8 cellular contexts compared by ENCODE assay signal in genomic region chr20:41249781-41250281, GRCh38.
DNase-seq lines count a peak whose midpoint lies in the region; ATAC-seq and TF ChIP-seq lines count a peak whose summit lies in the region.

No MANE protein-coding gene starts in this region.

- POLR2A ChIA-PET in Panc1 (lab: Charles Lee) = no interaction called here

- H3K4me1 Mint-ChIP-seq in activated T-cell treated with anti-CD3 and anti-CD28 coated beads, Interleukin-2, amount 50 U/mL, for 72 hours (ENCODE audit: low read depth) = peaks cover 4% of the 10 kb centered on the region

- no peak overlapping the region for H2AK5ac ChIP-seq in neuronal stem cell (ENCODE audit: low read depth, low read length)

- no peak overlapping the region for H2BK120ac ChIP-seq in neuronal stem cell (ENCODE audit: low read depth, low read length)

- H3K18ac ChIP-seq in neuronal stem cell (ENCODE audit: low read length) = peak overlapping the region; percentile 50

- no peak overlapping the region for H3K4ac ChIP-seq in neuronal stem cell (ENCODE audit: low read length)

- H2BK12ac ChIP-seq in neuronal stem cell (ENCODE audit: low read length) = no peak overlapping the region

- TF ChIP-seq CTCF in Panc1 (IDR thresholded peaks at IDR 0.05) = peak; percentile 34
- TF ChIP-seq CTCF in fibroblast of mammary gland (conservative IDR thresholded peaks at IDR 0.05; ENCODE audit: control insufficient read depth, insufficient read depth, low read depth, low read length) = peak; percentile 36

- H3K9ac ChIP-seq in neuronal stem cell (ENCODE audit: low read depth, low read length, poor library complexity) = no peak overlapping the region

- no TSS peak for BruUV-seq in Panc1 (replicated peaks; lab: Mats Ljungman, UMichigan)

- ATAC-seq in GM21723 (IDR thresholded peaks at IDR 0.05; ENCODE audit: unreplicated experiment) = peak; percentile 54
- ATAC-seq in Panc1 = no peak; the same call in 1 of the 2 replicates
- no peak for ATAC-seq in activated T-cell treated with anti-CD3 and anti-CD28 coated beads, Interleukin-2, amount 50 U/mL, for 72 hours (replicated peaks in 1 of 2)

- no peak overlapping the region for H2BK15ac ChIP-seq in neuronal stem cell (ENCODE audit: low read length)

- no peak overlapping the region for H3K23ac ChIP-seq in neuronal stem cell (ENCODE audit: low read depth, low read length, poor library complexity)

- no peak overlapping the region for H3K27ac Mint-ChIP-seq in activated T-cell treated with anti-CD3 and anti-CD28 coated beads, Interleukin-2, amount 50 U/mL, for 72 hours

- H2BK5ac ChIP-seq in neuronal stem cell (ENCODE audit: low read length) = no peak overlapping the region

- no peak for DNase-seq in Panc1 (ENCODE audit: low read depth, low spot score)
- DNase-seq in fibroblast of mammary gland (ENCODE audit: low read depth) = peak; percentile 74
- peak; percentile 48 for DNase-seq in neuronal stem cell (ENCODE audit: low spot score)
- no peak for DNase-seq in amniotic stem cell (lab: John Stamatoyannopoulos, UW)
- DNase-seq in SHP77 (lab: John Stamatoyannopoulos, UW) = no peak
- DNase-seq in mucosa of gallbladder (ENCODE audit: low spot score) = no peak
- no peak for DNase-seq in activated T-cell treated with anti-CD3 and anti-CD28 coated beads, Interleukin-2, amount 50 U/mL, for 72 hours

- H3K9me3 Mint-ChIP-seq in activated T-cell treated with anti-CD3 and anti-CD28 coated beads, Interleukin-2, amount 50 U/mL, for 72 hours = no peaks in the 10 kb centered on the region

- H2AFZ ChIP-seq in neuronal stem cell (ENCODE audit: low read length) = peak overlapping the region; percentile 87

- H3K79me1 ChIP-seq in neuronal stem cell (ENCODE audit: low read depth, low read length) = no peaks in the 10 kb centered on the region

- H3K4me3 ChIP-seq in Panc1 (ENCODE audit: low read depth in 2 of 2, low read length in 2 of 2) = no peak overlapping the region
- H3K4me3 ChIP-seq in fibroblast of mammary gland (ENCODE audit: control insufficient read depth, low read depth, low read length) = no peak overlapping the region
- H3K4me3 ChIP-seq in neuronal stem cell (ENCODE audit: low read length in 2 of 2) = peak overlapping the region in 1 of 2 donors; percentile 10

- H4K8ac ChIP-seq in neuronal stem cell (ENCODE audit: low read depth, low read length) = no peak overlapping the region

- no peaks in the 10 kb centered on the region for H3K27me3 Mint-ChIP-seq in activated T-cell treated with anti-CD3 and anti-CD28 coated beads, Interleukin-2, amount 50 U/mL, for 72 hours (ENCODE audit: low read depth)

- no peaks in the 10 kb centered on the region for H3K4me1 ChIP-seq in Panc1 (ENCODE audit: control insufficient read depth, insufficient read depth, low read length)
- peaks cover 23 to 24% of the 10 kb centered on the region in 2 donors for H3K4me1 ChIP-seq in neuronal stem cell (ENCODE audit: control insufficient read depth in 2 of 2, insufficient read depth in 1 of 2, low read depth in 1 of 2, low read length in 2 of 2)

- no CpG with 5 or more reads among the region's 4 CpGs for WGBS in neuronal stem cell (ENCODE audit: extremely low coverage in 2 of 2, insufficient read length in 2 of 2, insufficient replicate concordance in 1 of 2), 2 donors

- H3K9me3 ChIP-seq in Panc1 (ENCODE audit: control insufficient read depth, insufficient read depth, low read depth, low read length) = no peaks in the 10 kb centered on the region
- no peaks in the 10 kb centered on the region for H3K9me3 ChIP-seq in neuronal stem cell (replicated peaks in 1 of 2; ENCODE audit: control insufficient read depth in 2 of 2, insufficient read depth in 1 of 2, low read depth in 1 of 2, low read length in 2 of 2)

- intact Hi-C loops in Panc1 (cut with micrococcal nuclease; ENCODE audit: unreplicated experiment) = no loop called here

- H3K4me2 ChIP-seq in neuronal stem cell (ENCODE audit: insufficient read depth, low read length, poor library complexity, severe bottlenecking) = peak overlapping the region; percentile 15

- H3K36me3 ChIP-seq in Panc1 (ENCODE audit: control insufficient read depth, insufficient read depth, low read length) = no peaks in the 10 kb centered on the region
- no peaks in the 10 kb centered on the region for H3K36me3 ChIP-seq in neuronal stem cell (replicated peaks in 1 of 2; ENCODE audit: control insufficient read depth in 2 of 2, insufficient read depth in 2 of 2, low read length in 2 of 2)

- H3K27me3 ChIP-seq in Panc1 (ENCODE audit: control insufficient read depth, insufficient read depth, low read length) = no peaks in the 10 kb centered on the region
- H3K27me3 ChIP-seq in neuronal stem cell (ENCODE audit: control insufficient read depth in 3 of 3, insufficient read depth in 3 of 3, low read depth in 1 of 3, low read length in 3 of 3) = no peaks in the 10 kb centered on the region

- H4K91ac ChIP-seq in neuronal stem cell (ENCODE audit: low read depth, low read length, poor library complexity) = no peak overlapping the region

- in situ Hi-C loops in Panc1 (cut with HindIII; ENCODE audit: low pct_unique_long_range_greater_than_20kb, low sequenced_read_pairs) = no loop called here

- no peak overlapping the region for H3K14ac ChIP-seq in neuronal stem cell (ENCODE audit: low read length)

- H3K27ac ChIP-seq in Panc1 (ENCODE audit: low read length) (no peak overlapping the region), neuronal stem cell (replicated peaks; ENCODE audit: low read length) (peak overlapping the region; percentile 54)

- CTCF ChIA-PET in Panc1 (lab: Charles Lee) = no interaction called here

- H3K36me3 Mint-ChIP-seq in activated T-cell treated with anti-CD3 and anti-CD28 coated beads, Interleukin-2, amount 50 U/mL, for 72 hours (ENCODE audit: insufficient read depth in 2 of 2) = no peaks in the 10 kb centered on the region

- no peak overlapping the region for H3K4me3 Mint-ChIP-seq in activated T-cell treated with anti-CD3 and anti-CD28 coated beads, Interleukin-2, amount 50 U/mL, for 72 hours

Comparison
In these comparisons a context has a peak if more than half of its experiments do, and no peak if none do; other contexts are left out.
1. DNase-seq: peak in fibroblast of mammary gland (single experiment) and neuronal stem cell (single experiment); none in Panc1 (single experiment), amniotic stem cell (single experiment), SHP77 (0 of 2), mucosa of gallbladder (single experiment) and activated T-cell treated with anti-CD3 and anti-CD28 coated beads, Interleukin-2, amount 50 U/mL, for 72 hours (0 of 2).